In genomic region chr15:48641416-48641815, GRCh38 we compare ENCODE assay signal across 8 cellular contexts. TPM values are rescaled to one million over a fixed set of nuclear protein-coding genes. Genes with fewer than 3 reads are reported as not detected.
DNase-seq lines count a peak whose midpoint lies in the region; ATAC-seq and TF ChIP-seq lines count a peak whose summit lies in the region.

No MANE protein-coding gene starts in this region.

- H3K23ac ChIP-seq in IMR-90 (ENCODE audit: low read depth, low read length): no peak overlapping the region; the same call in 1 of the 2 replicates

- no peak overlapping the region for H3K56ac ChIP-seq in IMR-90 (ENCODE audit: extremely low read depth, insufficient read depth, low read length)

- CTCF ChIA-PET in IMR-90 (lab: Yijun Ruan, JAX): interaction anchor here (1.1 kb wide), 1 partner anchor 71 kb away, joined by 4 read pairs; no protein-coding TSS in a partner anchor

- H3K14ac ChIP-seq in IMR-90 (replicated peaks; ENCODE audit: low read depth, low read length): no peak overlapping the region

- no peak overlapping the region for H2BK5ac ChIP-seq in IMR-90 (ENCODE audit: low read depth, low read length, poor library complexity, severe bottlenecking)

- no peak overlapping the region for H2AK5ac ChIP-seq in IMR-90 (ENCODE audit: low read depth, low read length)

- no peak for TF ChIP-seq POLR2A in IMR-90 (IDR thresholded peaks at IDR 0.05; ENCODE audit: low read depth, low read length)

- H3K4me2 ChIP-seq in IMR-90 (ENCODE audit: low read depth, low read length): peak overlapping the region; percentile 13

- no peak overlapping the region for H4K5ac ChIP-seq in IMR-90 (ENCODE audit: low read depth, low read length)

- TF ChIP-seq RAD21 in IMR-90 (IDR thresholded peaks at IDR 0.05; ENCODE audit: low read length): peak; percentile 55

- H3K79me1 ChIP-seq in IMR-90 (ENCODE audit: low read depth in 1 of 2, low read length in 2 of 2): peaks cover 17 to 56% of the 10 kb centered on the region in 2 experiments; a peak in 3 of 4 replicates

- no peak overlapping the region for H3K9ac ChIP-seq in IMR-90 (ENCODE audit: low read depth, low read length)

- DNase-seq in EL (peak; percentile 61), IMR-90 (peak; percentile 47), astrocyte of the hippocampus (ENCODE audit: low read depth, low spot score) (peak; percentile 60), midbrain (lab: John Stamatoyannopoulos, UW) (peak; percentile 47)

- H3K27me3 ChIP-seq in IMR-90 (ENCODE audit: control insufficient read depth, insufficient read depth, low read length): no peaks in the 10 kb centered on the region

- peaks cover 8% of the 10 kb centered on the region for H3K4me1 ChIP-seq in IMR-90 (ENCODE audit: control insufficient read depth, insufficient read depth, low read length)

- whole genome bisulfite sequencing in IMR-90 (ENCODE audit: extremely low coverage in 2 of 2, insufficient read length in 1 of 2), 2 experiments: 100% methylated on average over 1 of the region's 3 CpGs; no CpG with 5 or more reads in 1 of the 2 experiments

- no peak overlapping the region for H2AK9ac ChIP-seq in IMR-90 (replicated peaks; ENCODE audit: low read depth, low read length, poor library complexity)

- H2AFZ ChIP-seq in IMR-90 (replicated peaks; ENCODE audit: low read length, poor library complexity): no peak overlapping the region

- ATAC-seq in IMR-90 (ENCODE audit: low read depth) (no peak), HG03442 (IDR thresholded peaks at IDR 0.05; ENCODE audit: unreplicated experiment) (no peak), HG02642 (IDR thresholded peaks at IDR 0.05; ENCODE audit: poor library complexity, unreplicated experiment) (no peak), GM18519 (IDR thresholded peaks at IDR 0.05; ENCODE audit: low FRiP score, unreplicated experiment) (no peak), GM21576 (IDR thresholded peaks at IDR 0.05; ENCODE audit: unreplicated experiment) (no peak)

- POLR2A ChIA-PET in IMR-90 (lab: Charles Lee; ENCODE audit: unreplicated experiment): interaction anchor here (0.7 kb wide), 1 partner anchor 100 kb away, joined by 3 read pairs; no protein-coding TSS in a partner anchor

- in situ Hi-C loops in IMR-90 (cut with MboI; ENCODE audit: low sequenced_read_pairs): no loop called here

- no peaks in the 10 kb centered on the region for H3K9me3 ChIP-seq in IMR-90 (ENCODE audit: control insufficient read depth, insufficient read depth, low read length)

- no peak overlapping the region for H4K8ac ChIP-seq in IMR-90 (ENCODE audit: low read depth in 2 of 2, low read length in 2 of 2)

- intact Hi-C loops in IMR-90 (cut with micrococcal nuclease): loop anchor here (1.0 to 10.0 kb wide), 4 partner anchors 99 to 1503 kb away; no protein-coding TSS in a partner anchor

- no peak overlapping the region for H2BK120ac ChIP-seq in IMR-90 (ENCODE audit: low read depth, low read length)

- no peak overlapping the region for H4K91ac ChIP-seq in IMR-90 (ENCODE audit: insufficient read depth, low read depth, low read length)

- H3K27ac ChIP-seq in IMR-90 (ENCODE audit: insufficient read depth, low read length): no peak overlapping the region

- BruUV-seq in IMR-90 (replicated peaks; lab: Mats Ljungman, UMichigan): no TSS peak

- peaks cover 28% of the 10 kb centered on the region for H4K20me1 ChIP-seq in IMR-90 (ENCODE audit: insufficient read depth, low read length)

- peak; percentile 40 for TF ChIP-seq CTCF in IMR-90 (conservative IDR thresholded peaks at IDR 0.05; ENCODE audit: low read depth, low read length)

- dilution Hi-C loops in IMR-90 (cut with HindIII; ENCODE audit: low sequenced_read_pairs, unreplicated experiment): no loop called here

- H3K36me3 ChIP-seq in IMR-90 (ENCODE audit: control insufficient read depth, insufficient read depth, low read length): peaks cover 7% of the 10 kb centered on the region

- H3K4me3 ChIP-seq in IMR-90 (ENCODE audit: insufficient read depth, low read depth, low read length): no peak overlapping the region

- H3K9me1 ChIP-seq in IMR-90 (ENCODE audit: insufficient read depth, low read length): peaks cover 3% of the 10 kb centered on the region

- peak overlapping the region; percentile 5; the same call in 1 of the 2 replicates for H3K4ac ChIP-seq in IMR-90 (ENCODE audit: low read depth, low read length)

- no peak overlapping the region for H2BK20ac ChIP-seq in IMR-90 (ENCODE audit: low read depth, low read length)

- no peak overlapping the region for H2BK15ac ChIP-seq in IMR-90 (ENCODE audit: low read depth, low read length)

- no peak overlapping the region for H3K18ac ChIP-seq in IMR-90 (ENCODE audit: low read depth, low read length)

TF ChIP-seq in IMR-90, 13 proteins besides CTCF, POLR2A, EP300 and RAD21:
- TF ChIP-seq CHD1 (IDR thresholded peaks at IDR 0.05; ENCODE audit: low read depth, low read length) (no peak), SMC3 (IDR thresholded peaks at IDR 0.05; ENCODE audit: low read depth, low read length) (peak; percentile 33; the same call in 1 of the 2 replicates)

RNA-seq across cellular contexts. Expression of gene FBN1, which starts 4.1 kb away (rescaled TPM):
- total RNA-seq in IMR-90 (2012; rRNA removed): 283 and 326 TPM in 2 replicates
- polyA plus RNA-seq in IMR-90 (2012; rRNA removed): 130 and 134 TPM in 2 replicates
- 90.0 and 130 TPM in 2 replicates for polyA plus RNA-seq in IMR-90 (2012; cell fraction: cytosol; rRNA removed)
- 150 and 261 TPM in 2 replicates for polyA plus RNA-seq in IMR-90 (2012; cell fraction: nucleus; rRNA removed; ENCODE audit: low replicate concordance)
